Comparison of ENCODE assay signal across 1 cellular context in the genomic region with DNA sequence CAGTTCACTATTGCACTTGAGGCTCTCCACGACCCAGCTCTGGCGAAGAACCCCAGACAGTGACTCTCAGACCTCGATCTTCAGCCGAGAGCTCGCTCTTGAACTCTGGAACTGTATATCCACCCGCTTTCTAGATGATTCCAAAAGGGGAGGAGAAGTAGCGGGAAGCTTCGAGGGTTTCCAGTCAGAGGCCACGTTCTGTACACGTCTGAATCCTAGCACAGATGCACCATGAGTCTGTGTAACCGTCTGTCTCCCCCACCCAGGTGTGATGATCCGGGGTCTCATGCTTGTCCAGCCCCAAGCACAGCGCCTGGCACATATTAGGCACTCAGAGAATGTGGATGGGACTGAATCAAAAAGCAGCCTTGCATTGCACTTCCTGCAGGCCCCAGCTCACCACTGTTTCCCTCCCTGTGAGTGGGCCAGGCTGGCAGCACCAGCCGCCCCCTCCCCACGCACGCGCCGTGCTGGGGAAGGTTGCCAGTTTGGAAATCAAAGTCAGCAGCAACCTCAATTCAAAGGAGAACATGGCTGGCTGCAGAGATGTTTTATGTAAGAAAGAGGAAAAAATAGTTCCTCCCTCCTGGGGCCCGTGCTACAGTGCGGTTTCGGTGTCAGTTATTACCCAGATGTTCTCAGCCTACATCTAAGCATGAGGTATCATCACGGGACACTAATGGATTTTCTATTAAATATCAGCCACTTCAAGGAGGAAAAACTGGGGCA.
TF ChIP-seq lines count a peak whose summit lies in the region.

No MANE protein-coding gene starts in this region.

TF ChIP-seq in K562, 482 proteins besides CTCF, POLR2A, EP300 and RAD21:
- TF ChIP-seq, protein P1, sequence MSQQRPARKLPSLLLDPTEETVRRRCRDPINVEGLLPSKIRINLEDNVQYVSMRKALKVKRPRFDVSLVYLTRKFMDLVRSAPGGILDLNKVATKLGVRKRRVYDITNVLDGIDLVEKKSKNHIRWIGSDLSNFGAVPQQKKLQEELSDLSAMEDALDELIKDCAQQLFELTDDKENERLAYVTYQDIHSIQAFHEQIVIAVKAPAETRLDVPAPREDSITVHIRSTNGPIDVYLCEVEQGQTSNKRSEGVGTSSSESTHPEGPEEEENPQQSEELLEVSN (IDR thresholded peaks at IDR 0.05; ENCODE audit: borderline replicate concordance in 1 of 2, extremely low read depth in 1 of 2, insufficient read depth in 1 of 2, insufficient read length in 1 of 2, low read depth in 1 of 2, low read length in 1 of 2, poor library complexity in 1 of 2, severe bottlenecking in 1 of 2): peak in 1 of 2 experiments; percentile 35
- TF ChIP-seq, protein P2, sequence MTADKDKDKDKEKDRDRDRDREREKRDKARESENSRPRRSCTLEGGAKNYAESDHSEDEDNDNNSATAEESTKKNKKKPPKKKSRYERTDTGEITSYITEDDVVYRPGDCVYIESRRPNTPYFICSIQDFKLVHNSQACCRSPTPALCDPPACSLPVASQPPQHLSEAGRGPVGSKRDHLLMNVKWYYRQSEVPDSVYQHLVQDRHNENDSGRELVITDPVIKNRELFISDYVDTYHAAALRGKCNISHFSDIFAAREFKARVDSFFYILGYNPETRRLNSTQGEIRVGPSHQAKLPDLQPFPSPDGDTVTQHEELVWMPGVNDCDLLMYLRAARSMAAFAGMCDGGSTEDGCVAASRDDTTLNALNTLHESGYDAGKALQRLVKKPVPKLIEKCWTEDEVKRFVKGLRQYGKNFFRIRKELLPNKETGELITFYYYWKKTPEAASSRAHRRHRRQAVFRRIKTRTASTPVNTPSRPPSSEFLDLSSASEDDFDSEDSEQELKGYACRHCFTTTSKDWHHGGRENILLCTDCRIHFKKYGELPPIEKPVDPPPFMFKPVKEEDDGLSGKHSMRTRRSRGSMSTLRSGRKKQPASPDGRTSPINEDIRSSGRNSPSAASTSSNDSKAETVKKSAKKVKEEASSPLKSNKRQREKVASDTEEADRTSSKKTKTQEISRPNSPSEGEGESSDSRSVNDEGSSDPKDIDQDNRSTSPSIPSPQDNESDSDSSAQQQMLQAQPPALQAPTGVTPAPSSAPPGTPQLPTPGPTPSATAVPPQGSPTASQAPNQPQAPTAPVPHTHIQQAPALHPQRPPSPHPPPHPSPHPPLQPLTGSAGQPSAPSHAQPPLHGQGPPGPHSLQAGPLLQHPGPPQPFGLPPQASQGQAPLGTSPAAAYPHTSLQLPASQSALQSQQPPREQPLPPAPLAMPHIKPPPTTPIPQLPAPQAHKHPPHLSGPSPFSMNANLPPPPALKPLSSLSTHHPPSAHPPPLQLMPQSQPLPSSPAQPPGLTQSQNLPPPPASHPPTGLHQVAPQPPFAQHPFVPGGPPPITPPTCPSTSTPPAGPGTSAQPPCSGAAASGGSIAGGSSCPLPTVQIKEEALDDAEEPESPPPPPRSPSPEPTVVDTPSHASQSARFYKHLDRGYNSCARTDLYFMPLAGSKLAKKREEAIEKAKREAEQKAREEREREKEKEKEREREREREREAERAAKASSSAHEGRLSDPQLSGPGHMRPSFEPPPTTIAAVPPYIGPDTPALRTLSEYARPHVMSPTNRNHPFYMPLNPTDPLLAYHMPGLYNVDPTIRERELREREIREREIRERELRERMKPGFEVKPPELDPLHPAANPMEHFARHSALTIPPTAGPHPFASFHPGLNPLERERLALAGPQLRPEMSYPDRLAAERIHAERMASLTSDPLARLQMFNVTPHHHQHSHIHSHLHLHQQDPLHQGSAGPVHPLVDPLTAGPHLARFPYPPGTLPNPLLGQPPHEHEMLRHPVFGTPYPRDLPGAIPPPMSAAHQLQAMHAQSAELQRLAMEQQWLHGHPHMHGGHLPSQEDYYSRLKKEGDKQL (CRISPR knock-in tag; IDR thresholded peaks at IDR 0.05; ENCODE audit: borderline replicate concordance): no peak
